In the genomic region with DNA sequence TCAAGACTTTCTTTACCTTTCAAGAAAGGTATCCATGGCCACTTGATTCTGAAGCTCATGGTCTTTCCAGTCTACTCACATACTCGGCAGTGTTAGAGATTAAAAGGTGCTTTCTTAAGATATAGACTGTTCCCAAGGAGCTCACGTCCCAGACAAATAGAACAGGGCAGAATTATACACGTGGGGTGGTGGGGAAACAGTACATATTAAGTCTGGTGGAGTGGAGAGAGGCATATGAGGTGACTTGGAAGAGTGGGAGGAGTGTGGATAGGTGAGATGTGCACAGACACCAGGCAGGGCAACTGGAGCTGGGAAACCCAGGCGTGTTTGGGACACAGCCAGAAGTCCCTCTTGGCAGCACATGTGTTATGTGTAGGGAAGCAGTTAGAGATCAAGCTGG, we compare ENCODE assay signal across 18 cellular contexts. TPM values are rescaled to one million over a fixed set of nuclear protein-coding genes. Genes with fewer than 3 reads are reported as not detected.
DNase-seq lines count a peak whose midpoint lies in the region; ATAC-seq and TF ChIP-seq lines count a peak whose summit lies in the region.
"Not testable (repeated sequence)": the region's sequence is repeated elsewhere in the genome, so short reads cannot be mapped to it uniquely, and the experiment has no call there.
"Had no signal": no experiment of that assay in that cellular context is flagged by ENCODE, and none has a peak within 500 bp of the region (broad histone marks: within the 10 kb centered on the region; RNA-seq: fewer than 3 reads in every experiment).

No MANE protein-coding gene starts in this region.

- DNase-seq in RWPE2 (ENCODE audit: low spot score); central memory CD8-positive, alpha-beta T cell (ENCODE audit: low spot score in 2 of 2); Right ventricle myocardium inferior (ENCODE audit: missing footprints); omental fat pad (ENCODE audit: low spot score); stimulated activated effector memory CD8-positive, alpha-beta T cell treated with anti-CD3 and anti-CD28 coated beads, Interleukin-12 subunit alpha, Interleukin-12 subunit beta, amount 100 ng/mL, for 72 hours (ENCODE audit: low spot score in 2 of 2); upper lobe of left lung: not testable (repeated sequence)

- not testable (repeated sequence) for TF ChIP-seq CTCF in RWPE2 (IDR thresholded peaks at IDR 0.05; ENCODE audit: poor library complexity, severe bottlenecking); omental fat pad (IDR thresholded peaks at IDR 0.05); upper lobe of left lung (IDR thresholded peaks at IDR 0.05)

- not testable (repeated sequence) for TF ChIP-seq POLR2A in upper lobe of left lung (IDR thresholded peaks at IDR 0.05)

- not testable (repeated sequence) for H3K27ac ChIP-seq in RWPE2 (ENCODE audit: poor library complexity, severe bottlenecking); upper lobe of left lung

- not testable (repeated sequence) for H3K4me1 Mint-ChIP-seq in central memory CD8-positive, alpha-beta T cell; stimulated activated effector memory CD8-positive, alpha-beta T cell treated with anti-CD3 and anti-CD28 coated beads, Interleukin-12 subunit alpha, Interleukin-12 subunit beta, amount 100 ng/mL, for 72 hours

- 13 to 16% methylated on average over 3 of the region's 4 CpGs for WGBS in upper lobe of left lung, 2 donors

- not testable (repeated sequence) for H3K9me3 ChIP-seq in RWPE2 (ENCODE audit: severe bottlenecking); upper lobe of left lung

- TF ChIP-seq EP300 in upper lobe of left lung (IDR thresholded peaks at IDR 0.05): not testable (repeated sequence)

- H3K27me3 Mint-ChIP-seq in central memory CD8-positive, alpha-beta T cell: not testable (repeated sequence)

- H3K9me3 Mint-ChIP-seq in central memory CD8-positive, alpha-beta T cell; stimulated activated effector memory CD8-positive, alpha-beta T cell treated with anti-CD3 and anti-CD28 coated beads, Interleukin-12 subunit alpha, Interleukin-12 subunit beta, amount 100 ng/mL, for 72 hours: not testable (repeated sequence)

- H3K27ac Mint-ChIP-seq in central memory CD8-positive, alpha-beta T cell (ENCODE audit: low read depth); stimulated activated effector memory CD8-positive, alpha-beta T cell treated with anti-CD3 and anti-CD28 coated beads, Interleukin-12 subunit alpha, Interleukin-12 subunit beta, amount 100 ng/mL, for 72 hours: not testable (repeated sequence)

- not testable (repeated sequence) for H3K27me3 ChIP-seq in RWPE2 (ENCODE audit: insufficient read depth, poor library complexity, severe bottlenecking); upper lobe of left lung

- H3K36me3 Mint-ChIP-seq in central memory CD8-positive, alpha-beta T cell (ENCODE audit: insufficient read depth); stimulated activated effector memory CD8-positive, alpha-beta T cell treated with anti-CD3 and anti-CD28 coated beads, Interleukin-12 subunit alpha, Interleukin-12 subunit beta, amount 100 ng/mL, for 72 hours: not testable (repeated sequence)

- intact Hi-C loops in Right ventricle myocardium inferior (cut with DNase I): not testable (repeated sequence)

- not testable (repeated sequence) for H3K4me3 Mint-ChIP-seq in central memory CD8-positive, alpha-beta T cell; stimulated activated effector memory CD8-positive, alpha-beta T cell treated with anti-CD3 and anti-CD28 coated beads, Interleukin-12 subunit alpha, Interleukin-12 subunit beta, amount 100 ng/mL, for 72 hours

- H3K4me1 ChIP-seq in RWPE2 (ENCODE audit: insufficient read depth, poor library complexity, severe bottlenecking); upper lobe of left lung: not testable (repeated sequence)

- ATAC-seq in RWPE2 (ENCODE audit: low read depth): peak; percentile 31; the same call in 1 of the 3 replicates
- peak; percentile 30 for ATAC-seq in SK-N-SH treated with all-trans-retinoic acid at 6 μM for 48 hours
- ATAC-seq in central memory CD8-positive, alpha-beta T cell (replicated peaks; ENCODE audit: extremely low read depth, poor library complexity, severe bottlenecking): peak; percentile 11
- ATAC-seq in Right ventricle myocardium inferior: peak; percentile 28
- ATAC-seq in omental fat pad (ENCODE audit: low FRiP score): peak; percentile 66
- ATAC-seq in stimulated activated effector memory CD8-positive, alpha-beta T cell treated with anti-CD3 and anti-CD28 coated beads, Interleukin-12 subunit alpha, Interleukin-12 subunit beta, amount 100 ng/mL, for 72 hours: peak; percentile 24
- ATAC-seq in upper lobe of left lung (ENCODE audit: low FRiP score in 2 of 2): peak; percentile 23 to 71

- H3K4me3 ChIP-seq in RWPE2 (ENCODE audit: severe bottlenecking); upper lobe of left lung: not testable (repeated sequence)

- H3K36me3 ChIP-seq in RWPE2 (ENCODE audit: low read depth); upper lobe of left lung: not testable (repeated sequence)

RNA-seq across cellular contexts. Expression of gene OR11H12, which starts 37.9 kb away (rescaled TPM):
- total RNA-seq in Right ventricle myocardium inferior (not detected), omental fat pad (not detected), upper lobe of left lung (not detected)
- total RNA-seq: A172; A673; B cell; Caco-2; Calu3; CD4-positive, alpha-beta memory T cell; CD4-positive, alpha-beta T cell; CD4-positive, CD25-positive, alpha-beta regulatory T cell; CD8-positive, alpha-beta memory T cell; CD8-positive, alpha-beta T cell; Daoy had no signal

Comparison
In these comparisons a context has a peak if more than half of its experiments do, and no peak if none do; other contexts are left out.
1. ATAC-seq: peak in every context shown above with its lines; median percentile 66 in omental fat pad; 47 in upper lobe of left lung; 31 in RWPE2; 30 in SK-N-SH treated with all-trans-retinoic acid at 6 μM for 48 hours; 28 in Right ventricle myocardium inferior; 24 in stimulated activated effector memory CD8-positive, alpha-beta T cell treated with anti-CD3 and anti-CD28 coated beads, Interleukin-12 subunit alpha, Interleukin-12 subunit beta, amount 100 ng/mL, for 72 hours; 11 in central memory CD8-positive, alpha-beta T cell.